Comparison of ENCODE assay signal across 1 cellular context in genomic region chr10:50234486-50234885, GRCh38.
TF ChIP-seq lines count a peak whose summit lies in the region.

No MANE protein-coding gene starts in this region.

TF ChIP-seq in K562, 482 proteins besides CTCF, POLR2A, EP300 and RAD21 (continued from another document and continues in another):
- TF ChIP-seq ZNF511 (CRISPR knock-in tag; IDR thresholded peaks at IDR 0.05) (no peak), YY1 (IDR thresholded peaks at IDR 0.05; ENCODE audit: borderline replicate concordance in 1 of 3, control insufficient read depth in 1 of 3, extremely low read depth in 1 of 3, insufficient read depth in 3 of 3, insufficient read length in 1 of 3, insufficient replicate concordance in 2 of 3, low read depth in 1 of 3, low read length in 2 of 3) (peak in 1 of 3 experiments; percentile 27), SMAD1 (IDR thresholded peaks at IDR 0.05; ENCODE audit: low read depth, low read length, partially characterized antibody) (peak; percentile 38), NCOR1 (IDR thresholded peaks at IDR 0.05) (peak; percentile 4; the same call in 1 of the 2 replicates), HDAC1 (IDR thresholded peaks at IDR 0.05) (0 out of 4 replicates have a peak, but pooled peaks of 1 of the 2 experiments have one; percentile 14), CCNT2 (IDR thresholded peaks at IDR 0.05; ENCODE audit: borderline replicate concordance, extremely low read depth, insufficient read length, low read depth, low read length) (peak; percentile 48), SOX6 (IDR thresholded peaks at IDR 0.05) (peak; percentile 89), RUNX1 (IDR thresholded peaks at IDR 0.05; ENCODE audit: low read depth) (no peak), ZBTB26 (CRISPR knock-in tag; IDR thresholded peaks at IDR 0.05) (0 out of 2 replicates have a peak, but pooled peaks have one; percentile 25), FOXA3 (CRISPR knock-in tag; conservative IDR thresholded peaks at IDR 0.05 in 1 of 2, IDR thresholded peaks at IDR 0.05 in 1 of 2) (peak in 1 of 2 experiments; percentile 92; a peak in 2 of 4 replicates), SMARCA4 (IDR thresholded peaks at IDR 0.05) (peak; percentile 60; the same call in 1 of the 2 replicates), ZBTB5 (IDR thresholded peaks at IDR 0.05) (no peak), FOS (IDR thresholded peaks at IDR 0.05; ENCODE audit: extremely low read depth, insufficient read length) (no peak), MECOM (CRISPR knock-in tag; IDR thresholded peaks at IDR 0.05) (0 out of 2 replicates have a peak, but pooled peaks have one; percentile 9), E2F1 (CRISPR knock-in tag; IDR thresholded peaks at IDR 0.05) (no peak), TEAD4 (IDR thresholded peaks at IDR 0.05; ENCODE audit: low read length) (peak; percentile 55; the same call in 1 of the 2 replicates), TEAD4 (CRISPR knock-in tag; IDR thresholded peaks at IDR 0.05; ENCODE audit: borderline replicate concordance) (no peak), ZEB2 (IDR thresholded peaks at IDR 0.05) (peak; percentile 67; the same call in 1 of the 2 replicates), FUS (optimal IDR thresholded peaks at IDR 0.05; ENCODE audit: low read depth, low read length) (no peak), CBX8 (IDR thresholded peaks at IDR 0.05; ENCODE audit: borderline replicate concordance, extremely low read depth, low read depth, low read length, poor library complexity, severe bottlenecking) (peak; percentile 20), MTA1 (IDR thresholded peaks at IDR 0.05; ENCODE audit: borderline replicate concordance) (no peak; the same call in 1 of the 2 replicates), FOXK2 (conservative IDR thresholded peaks at IDR 0.05 in 1 of 2, IDR thresholded peaks at IDR 0.05 in 1 of 2; ENCODE audit: low read depth in 2 of 2) (peak in 1 of 2 experiments; percentile 63; a peak in 1 of 4 replicates), ZBTB33 (CRISPR knock-in tag; IDR thresholded peaks at IDR 0.05) (no peak), ZNF311 (CRISPR knock-in tag; IDR thresholded peaks at IDR 0.05) (no peak), ZBTB43 (CRISPR knock-in tag; IDR thresholded peaks at IDR 0.05) (no peak), YBX1 (IDR thresholded peaks at IDR 0.05) (no peak), FOSL1 (tag; conservative IDR thresholded peaks at IDR 0.05) (no peak), MXI1 (IDR thresholded peaks at IDR 0.05; ENCODE audit: low read depth, low read length) (no peak), DNMT1 (IDR thresholded peaks at IDR 0.05) (no peak), ZNF280A (IDR thresholded peaks at IDR 0.05; ENCODE audit: low read depth, partially characterized antibody) (no peak), ZNF398 (CRISPR knock-in tag; IDR thresholded peaks at IDR 0.05) (no peak), CLOCK (CRISPR knock-in tag; IDR thresholded peaks at IDR 0.05; ENCODE audit: borderline replicate concordance) (no peak), E4F1 (CRISPR knock-in tag; IDR thresholded peaks at IDR 0.05; ENCODE audit: borderline replicate concordance) (no peak), MLX (CRISPR knock-in tag; conservative IDR thresholded peaks at IDR 0.05) (no peak), STAG1 (CRISPR knock-in tag; IDR thresholded peaks at IDR 0.05; ENCODE audit: borderline replicate concordance) (no peak), ZNF589 (CRISPR knock-in tag; IDR thresholded peaks at IDR 0.05; ENCODE audit: low read depth) (no peak), XRCC4 (IDR thresholded peaks at IDR 0.05; ENCODE audit: extremely low read depth, insufficient read depth, insufficient read length) (no peak), HSF4 (CRISPR knock-in tag; IDR thresholded peaks at IDR 0.05; ENCODE audit: borderline replicate concordance) (no peak), POLR3A (IDR thresholded peaks at IDR 0.05; ENCODE audit: borderline replicate concordance, extremely low read depth, insufficient read depth, insufficient read length) (no peak), CBFA2T3 (IDR thresholded peaks at IDR 0.05) (peak; percentile 47; the same call in 1 of the 2 replicates), BRD4 (IDR thresholded peaks at IDR 0.05) (no peak), ARID1B (IDR thresholded peaks at IDR 0.05) (peak; percentile 71), ID3 (CRISPR knock-in tag; IDR thresholded peaks at IDR 0.05) (no peak), ID3 (tag; IDR thresholded peaks at IDR 0.05) (peak; percentile 17; the same call in 1 of the 2 replicates)
